Comparison of ENCODE assay signal across 19 cellular contexts in the genomic region with DNA sequence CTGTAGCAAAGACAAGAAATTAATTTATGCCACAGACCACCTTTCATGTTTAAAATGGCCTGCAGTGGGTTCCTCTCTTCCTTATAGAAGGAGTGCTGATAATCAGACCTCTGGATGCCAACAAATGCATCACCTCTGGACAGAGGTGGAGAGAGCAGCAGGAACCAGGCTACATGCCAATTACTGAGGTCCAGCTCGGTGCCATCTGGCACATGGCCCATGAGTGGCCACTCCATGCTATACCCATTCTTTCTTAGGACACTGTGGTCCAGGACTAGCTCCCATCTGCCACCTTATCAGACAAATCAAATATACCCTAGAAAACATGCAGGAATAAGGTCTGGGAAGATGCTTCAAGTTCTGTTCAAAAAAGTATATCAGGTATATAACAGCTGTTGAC.
DNase-seq lines count a peak whose midpoint lies in the region; ATAC-seq and TF ChIP-seq lines count a peak whose summit lies in the region.
"Had no signal": no experiment of that assay in that cellular context is flagged by ENCODE, and none has a peak within 500 bp of the region (broad histone marks: within the 10 kb centered on the region; RNA-seq: fewer than 3 reads in every experiment).

No MANE protein-coding gene starts in this region.

- H3K4me2 ChIP-seq in Karpas-422 (ENCODE audit: low read depth, low read length, poor library complexity, severe bottlenecking): no peak overlapping the region
- H3K4me2 ChIP-seq: BLaER1 had no signal

- H3K79me2 ChIP-seq in Karpas-422 (ENCODE audit: low read length): no peaks in the 10 kb centered on the region

- intact Hi-C loops in lower lobe of right lung (cut with DNase I): no loop called here

- no peaks in the 10 kb centered on the region for H3K9me3 ChIP-seq in CD4-positive, CD25-positive, alpha-beta regulatory T cell (ENCODE audit: control insufficient read depth in 2 of 2, low read length in 2 of 2)
- H3K9me3 ChIP-seq in T-helper 17 cell (ENCODE audit: control insufficient read depth, low read length, poor library complexity, severe bottlenecking): no peaks in the 10 kb centered on the region
- no peaks in the 10 kb centered on the region for H3K9me3 ChIP-seq in lower lobe of right lung
- H3K9me3 ChIP-seq in Karpas-422 (ENCODE audit: low read length): no peaks in the 10 kb centered on the region
- H3K9me3 ChIP-seq: BLaER1, MG63, Peyer's patch had no signal

- H3K27ac ChIP-seq in CD4-positive, CD25-positive, alpha-beta regulatory T cell (ENCODE audit: insufficient read depth, low read length, poor library complexity, severe bottlenecking): no peak overlapping the region
- peak overlapping the region; percentile 7 for H3K27ac ChIP-seq in lower lobe of right lung
- H3K27ac ChIP-seq in Karpas-422 (ENCODE audit: low read length): no peak overlapping the region
- H3K27ac ChIP-seq: 22Rv1, BLaER1, Peyer's patch had no signal

- no peak for ATAC-seq in CD4-positive, CD25-positive, alpha-beta regulatory T cell (ENCODE audit: low read depth in 2 of 2)
- ATAC-seq in T-helper 17 cell (no peak), lower lobe of right lung (no peak), GM21619 (IDR thresholded peaks at IDR 0.05; ENCODE audit: unreplicated experiment) (no peak)
- ATAC-seq: K562 had no signal

- no peak overlapping the region for H2AFZ ChIP-seq in Karpas-422 (ENCODE audit: low read length)

- DNase-seq in NCI-H2196 (lab: John Stamatoyannopoulos, UW; ENCODE audit: unreplicated experiment): peak; percentile 2
- DNase-seq in NCI-H2196 treated with DMSO at 0.1 percent for 48 hours (lab: John Stamatoyannopoulos, UW; ENCODE audit: unreplicated experiment): no peak
- no peak for DNase-seq in CD4-positive, CD25-positive, alpha-beta regulatory T cell
- no peak for DNase-seq in T-helper 17 cell
- DNase-seq in lower lobe of right lung: no peak
- DNase-seq in Ammon's horn (ENCODE audit: low spot score): no peak
- no peak for DNase-seq in Karpas-422
- DNase-seq: COR-L47, DMS53, MG63, NCI-H1105, NCI-H187, NCI-H774, Peyer's patch, Right ventricle myocardium superior had no signal

- H3K36me3 ChIP-seq in CD4-positive, CD25-positive, alpha-beta regulatory T cell (ENCODE audit: control insufficient read depth, insufficient read depth, low read length): peaks cover 69% of the 10 kb centered on the region
- H3K36me3 ChIP-seq in lower lobe of right lung: peaks cover 78% of the 10 kb centered on the region
- peaks cover 6% of the 10 kb centered on the region; the same call in 1 of the 2 replicates for H3K36me3 ChIP-seq in Karpas-422 (ENCODE audit: insufficient read depth, low read length)

- H3K9me2 ChIP-seq in Karpas-422 (replicated peaks; ENCODE audit: insufficient read depth, low read length): no peaks in the 10 kb centered on the region

- H3K27ac Mint-ChIP-seq in CD4-positive, CD25-positive, alpha-beta regulatory T cell: peak overlapping the region; percentile 21 to 87 (median 71)
- H3K27ac Mint-ChIP-seq in T-helper 17 cell: peak overlapping the region; percentile 87

- H3K4me3 Mint-ChIP-seq in CD4-positive, CD25-positive, alpha-beta regulatory T cell: no peak overlapping the region
- H3K4me3 Mint-ChIP-seq in T-helper 17 cell: no peak overlapping the region

- H3K27me3 Mint-ChIP-seq in CD4-positive, CD25-positive, alpha-beta regulatory T cell: no peaks in the 10 kb centered on the region
- H3K27me3 Mint-ChIP-seq in T-helper 17 cell: no peaks in the 10 kb centered on the region

- no peak for TF ChIP-seq CTCF in lower lobe of right lung (IDR thresholded peaks at IDR 0.05)

- H3K4me1 Mint-ChIP-seq in CD4-positive, CD25-positive, alpha-beta regulatory T cell: peaks cover 8 to 37% (median 17%) of the 10 kb centered on the region in 4 donors
- peaks cover 32% of the 10 kb centered on the region for H3K4me1 Mint-ChIP-seq in T-helper 17 cell

- no peaks in the 10 kb centered on the region for H3K27me3 ChIP-seq in CD4-positive, CD25-positive, alpha-beta regulatory T cell (ENCODE audit: control insufficient read depth, insufficient read depth, low read length)
- no peaks in the 10 kb centered on the region for H3K27me3 ChIP-seq in lower lobe of right lung (ENCODE audit: low read depth)
- no peaks in the 10 kb centered on the region for H3K27me3 ChIP-seq in Karpas-422 (ENCODE audit: low read length)
- H3K27me3 ChIP-seq: BLaER1, MG63, Peyer's patch had no signal

- H4K20me1 ChIP-seq in Karpas-422 (ENCODE audit: insufficient read depth, low read depth, low read length): no peaks in the 10 kb centered on the region
- H4K20me1 ChIP-seq: BLaER1 had no signal

- no peaks in the 10 kb centered on the region for H3K9me3 Mint-ChIP-seq in CD4-positive, CD25-positive, alpha-beta regulatory T cell

- H3K4me3 ChIP-seq in CD4-positive, CD25-positive, alpha-beta regulatory T cell (ENCODE audit: low read depth, low read length): no peak overlapping the region
- H3K4me3 ChIP-seq in lower lobe of right lung: no peak overlapping the region
- no peak overlapping the region for H3K4me3 ChIP-seq in Karpas-422 (ENCODE audit: low read length)
- H3K4me3 ChIP-seq: BLaER1, K562, MG63, Peyer's patch had no signal

- H3K4me1 ChIP-seq in CD4-positive, CD25-positive, alpha-beta regulatory T cell (ENCODE audit: control insufficient read depth, insufficient read depth, low read length, poor library complexity, severe bottlenecking): no peaks in the 10 kb centered on the region
- H3K4me1 ChIP-seq in lower lobe of right lung (peaks cover 25% of the 10 kb centered on the region), Karpas-422 (ENCODE audit: low read length) (0 out of 2 replicates have a peak, but pooled peaks cover 3% of the 10 kb centered on the region)

- peaks cover 53% of the 10 kb centered on the region for H3K36me3 Mint-ChIP-seq in CD4-positive, CD25-positive, alpha-beta regulatory T cell
- peaks cover 6% of the 10 kb centered on the region for H3K36me3 Mint-ChIP-seq in T-helper 17 cell (ENCODE audit: low read depth)

- no peak overlapping the region for H3K9ac ChIP-seq in Karpas-422 (ENCODE audit: low read length)
- H3K9ac ChIP-seq: BLaER1 had no signal
